Comparison of ENCODE assay signal across 13 cellular contexts in genomic region chr6:118844915-118845314, GRCh38. TPM values are rescaled to one million over a fixed set of nuclear protein-coding genes. Genes with fewer than 3 reads are reported as not detected.
DNase-seq lines count a peak whose midpoint lies in the region; ATAC-seq lines count a peak whose summit lies in the region.
"Had no signal": no experiment of that assay in that cellular context is flagged by ENCODE, and none has a peak within 500 bp of the region (broad histone marks: within the 10 kb centered on the region; RNA-seq: fewer than 3 reads in every experiment).

No MANE protein-coding gene starts in this region.

- peak overlapping the region; percentile 52 for H3K27ac Mint-ChIP-seq in activated CD4-positive, alpha-beta T cell treated with anti-CD3 and anti-CD28 coated beads, Interleukin-2, amount 10 ng/mL, durations not matched to agents 24 days and 14 days
- H3K27ac Mint-ChIP-seq in memory B cell: peak overlapping the region; percentile 73
- H3K27ac Mint-ChIP-seq: type B pancreatic cell had no signal

- intact Hi-C loops in activated CD4-positive, alpha-beta T cell treated with anti-CD3 and anti-CD28 coated beads, Interleukin-2, amount 10 ng/mL, durations not matched to agents 24 days and 14 days (cut with micrococcal nuclease): loop anchor here (1.0 to 5.0 kb wide), 4 partner anchors 25 to 232 kb away; partner anchors contain the start of genes CEP85L and FAM184A

- no peak for DNase-seq in activated CD4-positive, alpha-beta T cell treated with anti-CD3 and anti-CD28 coated beads, Interleukin-2, amount 10 ng/mL, durations not matched to agents 24 days and 14 days
- DNase-seq in activated CD4-positive, alpha-beta T cell treated with anti-CD3 and anti-CD28 coated beads, Interleukin-2, amount 50 U/mL, for 48 hours: no peak
- DNase-seq in memory B cell (ENCODE audit: low spot score in 2 of 2): no peak
- no peak for DNase-seq in KG1 (lab: John Stamatoyannopoulos, UW)
- DNase-seq in glomerular visceral epithelial cell (ENCODE audit: extremely low spot score): no peak
- no peak for DNase-seq in ACHN
- DNase-seq: activated CD4-positive, alpha-beta T cell treated with anti-CD3 and anti-CD28 coated beads, Interleukin-2, amount 50 U/mL, for 1 hour; heart right ventricle; NCI-H1105 treated with DMSO at 0.1 percent for 48 hours had no signal

- peaks cover 34% of the 10 kb centered on the region for H3K36me3 Mint-ChIP-seq in activated CD4-positive, alpha-beta T cell treated with anti-CD3 and anti-CD28 coated beads, Interleukin-2, amount 10 ng/mL, durations not matched to agents 24 days and 14 days (ENCODE audit: low read depth)
- H3K36me3 Mint-ChIP-seq in memory B cell: peaks cover 11% of the 10 kb centered on the region

- in situ Hi-C loops in ACHN (cut with HindIII; ENCODE audit: low pct_ligation_motif_present, low pct_unique_long_range_greater_than_20kb, low sequenced_read_pairs): no loop called here

- H3K4me1 Mint-ChIP-seq in activated CD4-positive, alpha-beta T cell treated with anti-CD3 and anti-CD28 coated beads, Interleukin-2, amount 10 ng/mL, durations not matched to agents 24 days and 14 days: peaks cover 22% of the 10 kb centered on the region
- H3K4me1 Mint-ChIP-seq in memory B cell: peaks cover 34% of the 10 kb centered on the region

- peaks cover 10% of the 10 kb centered on the region for H3K9me3 Mint-ChIP-seq in activated CD4-positive, alpha-beta T cell treated with anti-CD3 and anti-CD28 coated beads, Interleukin-2, amount 10 ng/mL, durations not matched to agents 24 days and 14 days
- H3K9me3 Mint-ChIP-seq in memory B cell: no peaks in the 10 kb centered on the region
- H3K9me3 Mint-ChIP-seq: type B pancreatic cell had no signal

- H3K4me3 Mint-ChIP-seq in activated CD4-positive, alpha-beta T cell treated with anti-CD3 and anti-CD28 coated beads, Interleukin-2, amount 10 ng/mL, durations not matched to agents 24 days and 14 days: peak overlapping the region; percentile 48
- H3K4me3 Mint-ChIP-seq in memory B cell: peak overlapping the region; percentile 1
- H3K4me3 Mint-ChIP-seq: type B pancreatic cell had no signal

- H3K27me3 Mint-ChIP-seq in activated CD4-positive, alpha-beta T cell treated with anti-CD3 and anti-CD28 coated beads, Interleukin-2, amount 10 ng/mL, durations not matched to agents 24 days and 14 days: no peaks in the 10 kb centered on the region
- H3K27me3 Mint-ChIP-seq in memory B cell: no peaks in the 10 kb centered on the region
- H3K27me3 Mint-ChIP-seq: type B pancreatic cell had no signal

- peak; percentile 48 for ATAC-seq in GM21515 (IDR thresholded peaks at IDR 0.05; ENCODE audit: unreplicated experiment)
- ATAC-seq in HG03378 (IDR thresholded peaks at IDR 0.05; ENCODE audit: unreplicated experiment): peak; percentile 57
- peak; percentile 31 for ATAC-seq in memory B cell (ENCODE audit: low read depth)
- ATAC-seq: A549, heart right ventricle had no signal

RNA-seq across cellular contexts. Expression of gene ASF1A, which starts 49.0 kb away (rescaled TPM):
- total RNA-seq in activated CD4-positive, alpha-beta T cell treated with anti-CD3 and anti-CD28 coated beads, Interleukin-2, amount 10 ng/mL, durations not matched to agents 24 days and 14 days: 43.2 and 43.3 TPM in 2 replicates
